Comparison of ENCODE assay signal across 9 cellular contexts in genomic region chr6:148137652-148138051, GRCh38.
"Had no signal": no experiment of that assay in that cellular context is flagged by ENCODE, and none has a peak within 500 bp of the region (broad histone marks: within the 10 kb centered on the region; RNA-seq: fewer than 3 reads in every experiment).

No MANE protein-coding gene starts in this region.

- H3K4me3 ChIP-seq: GM23248, K562 had no signal

- H3K9ac ChIP-seq: GM23248 had no signal

- H3K27ac ChIP-seq: GM23248, HL-60 had no signal

- H3K4me3 Mint-ChIP-seq: H9, HFFc6 had no signal

- H3K9me3 Mint-ChIP-seq: HFFc6 had no signal

- H3K27ac Mint-ChIP-seq: HFFc6 had no signal

- ATAC-seq: K562 had no signal

- DNase-seq: GM23248, GOT3, H9, HCEC 1CT, HFFc6, IMR-90, KG1 had no signal
